ENCODE assay signal across 8 cellular contexts in genomic region chr6:41922154-41922553, GRCh38. TPM values are rescaled to one million over a fixed set of nuclear protein-coding genes. Genes with fewer than 3 reads are reported as not detected.
DNase-seq lines count a peak whose midpoint lies in the region; ATAC-seq lines count a peak whose summit lies in the region.

No MANE protein-coding gene starts in this region.

- no peak for DNase-seq in T-helper 2 cell treated with Interferon-gamma antibody and Interleukin-4, amounts not matched to agents 5 μg/mL and 100 μg/mL, for 36 hours (ENCODE audit: low spot score)
- DNase-seq in T-helper 2 cell (no peak), NCI-H510A (lab: John Stamatoyannopoulos, UW) (no peak)
- DNase-seq in activated T-helper 2 cell treated with anti-CD3 and anti-CD28 coated beads, Interferon-gamma antibody, Interleukin-2, Interleukin-4, amounts not matched to agents 10 μg/mL and 5 μg/mL and 100 μg/mL, durations not matched to agents 14 hours and 24 hours and 36 hours (ENCODE audit: low spot score), result no peak

- H3K4me1 ChIP-seq in iPS-20b (ENCODE audit: insufficient read depth, low read length) (peaks cover 10% of the 10 kb centered on the region), subcutaneous abdominal adipose tissue (ENCODE audit: control insufficient read depth in 5 of 5, insufficient read depth in 5 of 5, low read length in 5 of 5) (peaks cover 8 to 48% (median 38%) of the 10 kb centered on the region in 5 donors)

- H3K27me3 ChIP-seq in iPS-20b (ENCODE audit: insufficient read depth, low read length) (no peaks in the 10 kb centered on the region), subcutaneous abdominal adipose tissue (ENCODE audit: control insufficient read depth in 5 of 5, insufficient read depth in 4 of 5, low read length in 5 of 5) (no peaks in the 10 kb centered on the region)

- H3K9me3 ChIP-seq in iPS-20b (ENCODE audit: insufficient read depth, low read depth, low read length) (no peaks in the 10 kb centered on the region), subcutaneous abdominal adipose tissue (ENCODE audit: control insufficient read depth in 5 of 5, low read length in 5 of 5) (no peaks in the 10 kb centered on the region)

- H3K4me3 Mint-ChIP-seq in T-helper 2 cell treated with Interferon-gamma antibody and Interleukin-4, amounts not matched to agents 5 μg/mL and 100 μg/mL, for 36 hours, result peak overlapping the region; percentile 99
- H3K4me3 Mint-ChIP-seq in activated T-helper 2 cell treated with anti-CD3 and anti-CD28 coated beads, Interferon-gamma antibody, Interleukin-2, Interleukin-4, amounts not matched to agents 10 μg/mL and 5 μg/mL and 100 μg/mL, durations not matched to agents 14 hours and 24 hours and 36 hours (ENCODE audit: low read depth), result peak overlapping the region; percentile 97

- intact Hi-C loops in activated T-helper 2 cell treated with anti-CD3 and anti-CD28 coated beads, Interferon-gamma antibody, Interleukin-2, Interleukin-4, amounts not matched to agents 10 μg/mL and 5 μg/mL and 100 μg/mL, durations not matched to agents 14 hours and 24 hours and 36 hours (cut with micrococcal nuclease), result loop anchor here (5.0 kb wide), 1 partner anchor 850 kb away; the partner anchor contains the start of genes NFYA and OARD1

- H3K4me3 ChIP-seq in iPS-20b (ENCODE audit: low read length) (peak overlapping the region; percentile 95), subcutaneous abdominal adipose tissue (ENCODE audit: low read depth in 1 of 5, low read length in 5 of 5) (peak overlapping the region; percentile 66 to 96 (median 87))

- no peaks in the 10 kb centered on the region for H3K27me3 Mint-ChIP-seq in T-helper 2 cell treated with Interferon-gamma antibody and Interleukin-4, amounts not matched to agents 5 μg/mL and 100 μg/mL, for 36 hours (ENCODE audit: low read depth)
- no peaks in the 10 kb centered on the region for H3K27me3 Mint-ChIP-seq in activated T-helper 2 cell treated with anti-CD3 and anti-CD28 coated beads, Interferon-gamma antibody, Interleukin-2, Interleukin-4, amounts not matched to agents 10 μg/mL and 5 μg/mL and 100 μg/mL, durations not matched to agents 14 hours and 24 hours and 36 hours (ENCODE audit: low read depth)

- H3K27ac ChIP-seq in iPS-20b (ENCODE audit: low read length), result peak overlapping the region; percentile 91
- peak overlapping the region; percentile 98 for H3K27ac ChIP-seq in subcutaneous abdominal adipose tissue (ENCODE audit: low read depth, low read length)

- peaks cover 33% of the 10 kb centered on the region for H3K36me3 Mint-ChIP-seq in T-helper 2 cell treated with Interferon-gamma antibody and Interleukin-4, amounts not matched to agents 5 μg/mL and 100 μg/mL, for 36 hours (ENCODE audit: low read depth)
- H3K36me3 Mint-ChIP-seq in activated T-helper 2 cell treated with anti-CD3 and anti-CD28 coated beads, Interferon-gamma antibody, Interleukin-2, Interleukin-4, amounts not matched to agents 10 μg/mL and 5 μg/mL and 100 μg/mL, durations not matched to agents 14 hours and 24 hours and 36 hours (ENCODE audit: low read depth), result peaks cover 32% of the 10 kb centered on the region

- ATAC-seq in GM18511 (IDR thresholded peaks at IDR 0.05; ENCODE audit: unreplicated experiment) (no peak), GM18517 (IDR thresholded peaks at IDR 0.05; ENCODE audit: unreplicated experiment) (no peak)

- H3K36me3 ChIP-seq in iPS-20b (ENCODE audit: insufficient read depth, low read depth, low read length) (peaks cover 31% of the 10 kb centered on the region), subcutaneous abdominal adipose tissue (ENCODE audit: control insufficient read depth in 5 of 5, insufficient read depth in 5 of 5, low read length in 5 of 5) (peaks cover 0 to 16% (median 4%) of the 10 kb centered on the region in 5 donors)

- H3K9me3 Mint-ChIP-seq in T-helper 2 cell treated with Interferon-gamma antibody and Interleukin-4, amounts not matched to agents 5 μg/mL and 100 μg/mL, for 36 hours, result no peaks in the 10 kb centered on the region
- H3K9me3 Mint-ChIP-seq in activated T-helper 2 cell treated with anti-CD3 and anti-CD28 coated beads, Interferon-gamma antibody, Interleukin-2, Interleukin-4, amounts not matched to agents 10 μg/mL and 5 μg/mL and 100 μg/mL, durations not matched to agents 14 hours and 24 hours and 36 hours, result no peaks in the 10 kb centered on the region

- H3K9ac ChIP-seq in iPS-20b (ENCODE audit: low read depth, low read length) (peak overlapping the region; percentile 97), subcutaneous abdominal adipose tissue (ENCODE audit: low read length in 5 of 5) (peak overlapping the region; percentile 71 to 97 (median 85))

- H3K4me1 Mint-ChIP-seq in T-helper 2 cell treated with Interferon-gamma antibody and Interleukin-4, amounts not matched to agents 5 μg/mL and 100 μg/mL, for 36 hours (ENCODE audit: low read depth), result peaks cover 37% of the 10 kb centered on the region
- peaks cover 41% of the 10 kb centered on the region for H3K4me1 Mint-ChIP-seq in activated T-helper 2 cell treated with anti-CD3 and anti-CD28 coated beads, Interferon-gamma antibody, Interleukin-2, Interleukin-4, amounts not matched to agents 10 μg/mL and 5 μg/mL and 100 μg/mL, durations not matched to agents 14 hours and 24 hours and 36 hours (ENCODE audit: low read depth)

- peak overlapping the region; percentile 98 for H3K27ac Mint-ChIP-seq in T-helper 2 cell treated with Interferon-gamma antibody and Interleukin-4, amounts not matched to agents 5 μg/mL and 100 μg/mL, for 36 hours
- H3K27ac Mint-ChIP-seq in activated T-helper 2 cell treated with anti-CD3 and anti-CD28 coated beads, Interferon-gamma antibody, Interleukin-2, Interleukin-4, amounts not matched to agents 10 μg/mL and 5 μg/mL and 100 μg/mL, durations not matched to agents 14 hours and 24 hours and 36 hours, result peak overlapping the region; percentile 98

RNA-seq across cellular contexts. Expression of gene BYSL, which starts 0.9 kb away (rescaled TPM):
- total RNA-seq in activated T-helper 2 cell treated with anti-CD3 and anti-CD28 coated beads, Interferon-gamma antibody, Interleukin-2, Interleukin-4, amounts not matched to agents 10 μg/mL and 5 μg/mL and 100 μg/mL, durations not matched to agents 14 hours and 24 hours and 36 hours, result 58.2 and 60.5 TPM in 2 replicates

RNA-seq across cellular contexts. Expression of gene MED20, which starts 1.2 kb away (rescaled TPM):
- total RNA-seq in activated T-helper 2 cell treated with anti-CD3 and anti-CD28 coated beads, Interferon-gamma antibody, Interleukin-2, Interleukin-4, amounts not matched to agents 10 μg/mL and 5 μg/mL and 100 μg/mL, durations not matched to agents 14 hours and 24 hours and 36 hours, result 23.7 and 24.3 TPM in 2 replicates

RNA-seq across cellular contexts. Expression of gene CCND3, which starts 19.5 kb away (rescaled TPM):
- total RNA-seq in activated T-helper 2 cell treated with anti-CD3 and anti-CD28 coated beads, Interferon-gamma antibody, Interleukin-2, Interleukin-4, amounts not matched to agents 10 μg/mL and 5 μg/mL and 100 μg/mL, durations not matched to agents 14 hours and 24 hours and 36 hours, result 207 and 217 TPM in 2 replicates

RNA-seq across cellular contexts. Expression of gene USP49, which starts 27.0 kb away (rescaled TPM):
- total RNA-seq in activated T-helper 2 cell treated with anti-CD3 and anti-CD28 coated beads, Interferon-gamma antibody, Interleukin-2, Interleukin-4, amounts not matched to agents 10 μg/mL and 5 μg/mL and 100 μg/mL, durations not matched to agents 14 hours and 24 hours and 36 hours, result 6.1 and 6.4 TPM in 2 replicates
